Comparison of ENCODE assay signal across 19 cellular contexts in the genomic region with DNA sequence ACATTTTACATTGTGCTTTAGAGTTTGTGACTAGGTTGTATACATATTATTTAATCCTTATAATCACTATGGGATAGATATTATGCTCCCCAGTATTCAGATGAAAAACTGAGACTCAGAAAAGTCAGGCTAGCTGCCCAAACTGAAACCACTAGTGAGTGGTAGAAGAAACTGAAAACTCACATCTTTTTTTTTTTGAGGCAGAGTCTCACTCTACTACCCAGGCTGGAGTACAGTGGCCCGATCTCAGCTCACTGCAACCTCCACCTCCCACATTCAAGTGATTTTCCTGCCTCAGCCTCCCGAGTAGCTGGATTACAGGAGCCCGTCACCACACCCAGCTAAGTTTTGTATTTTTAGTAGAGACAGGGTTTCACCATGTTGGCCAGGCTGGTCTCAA. TPM values are rescaled to one million over a fixed set of nuclear protein-coding genes. Genes with fewer than 3 reads are reported as not detected.
DNase-seq lines count a peak whose midpoint lies in the region; ATAC-seq and TF ChIP-seq lines count a peak whose summit lies in the region.
"Had no signal": no experiment of that assay in that cellular context is flagged by ENCODE, and none has a peak within 500 bp of the region (broad histone marks: within the 10 kb centered on the region; RNA-seq: fewer than 3 reads in every experiment).

No MANE protein-coding gene starts in this region.

- 94 to 100% methylated on average over 1 to 3 of the region's 3 CpGs for WGBS in endodermal cell (ENCODE audit: insufficient coverage in 1 of 2, insufficient read length in 1 of 2), 2 experiments

- H3K9me2 ChIP-seq in MM.1S (replicated peaks; ENCODE audit: insufficient read depth, low read length) = no peaks in the 10 kb centered on the region; the same call in 1 of the 2 replicates

- no peaks in the 10 kb centered on the region for H3K9me3 Mint-ChIP-seq in activated CD8-positive, alpha-beta memory T cell treated with anti-CD3 and anti-CD28 coated beads, Interleukin-2, amount 10 ng/mL, durations not matched to agents 7 days and 5 days (ENCODE audit: low read depth)
- H3K9me3 Mint-ChIP-seq in endodermal cell = no peaks in the 10 kb centered on the region

- H3K4me1 ChIP-seq in MM.1S (ENCODE audit: low read length) = peaks cover 14% of the 10 kb centered on the region; the same call in 1 of the 2 replicates
- H3K4me1 ChIP-seq in neutrophil (ENCODE audit: control insufficient read depth in 1 of 2, insufficient read depth in 1 of 2, low read depth in 1 of 2, low read length in 1 of 2) = peaks cover 57 to 71% of the 10 kb centered on the region in 2 experiments
- H3K4me1 ChIP-seq in endodermal cell (ENCODE audit: control insufficient read depth, insufficient read depth, low read length) = no peaks in the 10 kb centered on the region

- ATAC-seq in activated CD8-positive, alpha-beta memory T cell treated with anti-CD3 and anti-CD28 coated beads, Interleukin-2, amount 10 ng/mL, durations not matched to agents 7 days and 5 days = peak; percentile 40
- ATAC-seq in GM21447 (IDR thresholded peaks at IDR 0.05; ENCODE audit: unreplicated experiment) = peak; percentile 76
- ATAC-seq: HCT116 had no signal

- no peaks in the 10 kb centered on the region for H3K27me3 Mint-ChIP-seq in activated CD8-positive, alpha-beta memory T cell treated with anti-CD3 and anti-CD28 coated beads, Interleukin-2, amount 10 ng/mL, durations not matched to agents 7 days and 5 days
- no peaks in the 10 kb centered on the region for H3K27me3 Mint-ChIP-seq in endodermal cell (ENCODE audit: insufficient read depth)

- 0 out of 2 replicates have a peak, but pooled peaks cover 6% of the 10 kb centered on the region for H3K79me2 ChIP-seq in MM.1S (ENCODE audit: low read length)

- no peak for TF ChIP-seq CTCF in MM.1S (IDR thresholded peaks at IDR 0.05; ENCODE audit: low read length)
- no peak for TF ChIP-seq CTCF in neutrophil (IDR thresholded peaks at IDR 0.05)
- TF ChIP-seq CTCF in endodermal cell (conservative IDR thresholded peaks at IDR 0.05) = no peak

- DNase-seq in activated CD8-positive, alpha-beta memory T cell treated with anti-CD3 and anti-CD28 coated beads, Interleukin-2, amount 10 ng/mL, durations not matched to agents 7 days and 5 days = no peak
- no peak for DNase-seq in activated CD8-positive, alpha-beta memory T cell treated with anti-CD3 and anti-CD28 coated beads for 24 hours
- peak; percentile 61 for DNase-seq in MM.1S
- DNase-seq in cerebellar cortex (ENCODE audit: low spot score) = no peak
- no peak for DNase-seq in NCI-H526 (lab: John Stamatoyannopoulos, UW)
- DNase-seq in endodermal cell = no peak
- DNase-seq: activated CD8-positive, alpha-beta memory T cell treated with anti-CD3 and anti-CD28 coated beads, Interleukin-2, amount 50 U/mL, for 4 hours; amygdala; foreskin melanocyte; Kasumi-1; NCI-H146; NCI-H510A; nephron progenitor cell; PC-9 had no signal

- H3K4me2 ChIP-seq in MM.1S (ENCODE audit: low read depth, low read length) = peak overlapping the region; percentile 49
- H3K4me2 ChIP-seq: PC-9 had no signal

- H3F3A ChIP-seq in MM.1S (ENCODE audit: insufficient read depth, low read length) = peaks cover 13% of the 10 kb centered on the region

- H4K20me1 ChIP-seq in MM.1S (ENCODE audit: insufficient read depth, low read length) = no peaks in the 10 kb centered on the region

- no peak overlapping the region for H2AFZ ChIP-seq in MM.1S (ENCODE audit: low read length)
- H2AFZ ChIP-seq: PC-9 had no signal

- peaks cover 60% of the 10 kb centered on the region for H3K4me1 Mint-ChIP-seq in activated CD8-positive, alpha-beta memory T cell treated with anti-CD3 and anti-CD28 coated beads, Interleukin-2, amount 10 ng/mL, durations not matched to agents 7 days and 5 days
- no peaks in the 10 kb centered on the region for H3K4me1 Mint-ChIP-seq in endodermal cell

- H3K27me3 ChIP-seq in MM.1S (replicated peaks; ENCODE audit: insufficient read depth, low read length) (no peaks in the 10 kb centered on the region), neutrophil (no peaks in the 10 kb centered on the region), endodermal cell (ENCODE audit: control insufficient read depth, insufficient read depth, low read length, poor library complexity, severe bottlenecking) (no peaks in the 10 kb centered on the region)
- H3K27me3 ChIP-seq: suprapubic skin had no signal

- peak overlapping the region; percentile 13; the same call in 1 of the 2 replicates for H3K27ac ChIP-seq in MM.1S (ENCODE audit: low read length)
- H3K27ac ChIP-seq in neutrophil = peak overlapping the region; percentile 58
- no peak overlapping the region for H3K27ac ChIP-seq in endodermal cell (ENCODE audit: low read depth, low read length)
- H3K27ac ChIP-seq: PC-9, suprapubic skin had no signal

- H3K9ac ChIP-seq in MM.1S (ENCODE audit: low read length) (no peak overlapping the region; the same call in 1 of the 2 replicates), endodermal cell (ENCODE audit: extremely low read depth, low read length, poor library complexity, severe bottlenecking) (no peak overlapping the region)

- no peak overlapping the region for H3K4me3 Mint-ChIP-seq in activated CD8-positive, alpha-beta memory T cell treated with anti-CD3 and anti-CD28 coated beads, Interleukin-2, amount 10 ng/mL, durations not matched to agents 7 days and 5 days
- H3K4me3 Mint-ChIP-seq in endodermal cell = no peak overlapping the region
- H3K4me3 Mint-ChIP-seq: nephron progenitor cell had no signal

- no peak overlapping the region for H3K4me3 ChIP-seq in MM.1S (ENCODE audit: low read length)
- H3K4me3 ChIP-seq in neutrophil (ENCODE audit: low read depth in 1 of 2, low read length in 1 of 2) = no peak overlapping the region
- H3K4me3 ChIP-seq in endodermal cell (ENCODE audit: low read length) = no peak overlapping the region
- H3K4me3 ChIP-seq: lung, PC-9, suprapubic skin had no signal

- H3K36me3 Mint-ChIP-seq in activated CD8-positive, alpha-beta memory T cell treated with anti-CD3 and anti-CD28 coated beads, Interleukin-2, amount 10 ng/mL, durations not matched to agents 7 days and 5 days = peaks cover 5% of the 10 kb centered on the region
- H3K36me3 Mint-ChIP-seq in endodermal cell (ENCODE audit: low read depth) = peaks cover 9% of the 10 kb centered on the region

- H3K36me3 ChIP-seq in MM.1S (replicated peaks; ENCODE audit: insufficient read depth, low read length) (no peaks in the 10 kb centered on the region), neutrophil (peaks cover 29% of the 10 kb centered on the region), endodermal cell (ENCODE audit: control insufficient read depth, insufficient read depth, low read length) (peaks cover 10% of the 10 kb centered on the region)
- H3K36me3 ChIP-seq: suprapubic skin had no signal

- no peaks in the 10 kb centered on the region for H3K9me3 ChIP-seq in MM.1S (replicated peaks; ENCODE audit: insufficient read depth, low read length)
- H3K9me3 ChIP-seq in neutrophil = no peaks in the 10 kb centered on the region
- no peaks in the 10 kb centered on the region for H3K9me3 ChIP-seq in endodermal cell (ENCODE audit: control insufficient read depth, low read length)
- H3K9me3 ChIP-seq: suprapubic skin had no signal

- H3K27ac Mint-ChIP-seq in activated CD8-positive, alpha-beta memory T cell treated with anti-CD3 and anti-CD28 coated beads, Interleukin-2, amount 10 ng/mL, durations not matched to agents 7 days and 5 days = peak overlapping the region; percentile 63
- H3K27ac Mint-ChIP-seq in endodermal cell = no peak overlapping the region
- H3K27ac Mint-ChIP-seq: nephron progenitor cell had no signal

- CTCF ChIA-PET in activated CD8-positive, alpha-beta memory T cell treated with anti-CD3 and anti-CD28 coated beads, Interleukin-2, amount 10 ng/mL, durations not matched to agents 7 days and 5 days (lab: Charles Lee) = interaction anchor here (0.9 to 4.8 kb wide), 4 partner anchors 10 to 208 kb away, joined by 3 to 20 read pairs (median 4); no protein-coding TSS in a partner anchor

RNA-seq across cellular contexts. Expression of a gene that starts 22.2 kb away (rescaled TPM):
- total RNA-seq in activated CD8-positive, alpha-beta memory T cell treated with anti-CD3 and anti-CD28 coated beads, Interleukin-2, amount 10 ng/mL, durations not matched to agents 7 days and 5 days = 10 to 100 TPM; 10.5 to 13.6 TPM
- total RNA-seq in endodermal cell = 10 to 100 TPM; 22.8 to 26.1 TPM
- 26.2 TPM for polyA plus RNA-seq in endodermal cell (2013, experiment 1 of 2)
- polyA plus RNA-seq in endodermal cell (2013, experiment 2 of 2) = 27.0 TPM
